11 cellular contexts compared by ENCODE assay signal in genomic region chr17:17766351-17767095, GRCh38.
DNase-seq lines count a peak whose midpoint lies in the region; ATAC-seq and TF ChIP-seq lines count a peak whose summit lies in the region.
"Had no signal": no experiment of that assay in that cellular context is flagged by ENCODE, and none has a peak within 500 bp of the region (broad histone marks: within the 10 kb centered on the region; RNA-seq: fewer than 3 reads in every experiment).

No MANE protein-coding gene starts in this region.

- H3K27ac Mint-ChIP-seq in endothelial cell (ENCODE audit: unreplicated experiment) = peak overlapping the region; percentile 36
- H3K27ac Mint-ChIP-seq in stimulated activated naive CD8-positive, alpha-beta T cell treated with anti-CD3 and anti-CD28 coated beads, Interleukin-15, amount 100 ng/mL, for 72 hours = peak overlapping the region; percentile 90 to 96
- H3K27ac Mint-ChIP-seq: activated naive CD4-positive, alpha-beta T cell treated with anti-CD3 and anti-CD28 coated beads for 36 hours had no signal

- ATAC-seq in HG03103 (IDR thresholded peaks at IDR 0.05; ENCODE audit: low read depth, unreplicated experiment) = peak; percentile 62
- ATAC-seq in stimulated activated naive CD8-positive, alpha-beta T cell treated with anti-CD3 and anti-CD28 coated beads, Interleukin-15, amount 100 ng/mL, for 72 hours = peak; percentile 57
- ATAC-seq in GM19328 (IDR thresholded peaks at IDR 0.05; ENCODE audit: unreplicated experiment) = no peak
- ATAC-seq: A549 had no signal

- no peaks in the 10 kb centered on the region for H3K9me3 Mint-ChIP-seq in endothelial cell (ENCODE audit: unreplicated experiment)
- no peaks in the 10 kb centered on the region for H3K9me3 Mint-ChIP-seq in stimulated activated naive CD8-positive, alpha-beta T cell treated with anti-CD3 and anti-CD28 coated beads, Interleukin-15, amount 100 ng/mL, for 72 hours
- H3K9me3 Mint-ChIP-seq: activated naive CD4-positive, alpha-beta T cell treated with anti-CD3 and anti-CD28 coated beads for 36 hours had no signal

- TF ChIP-seq CTCF in endothelial cell (IDR thresholded peaks at IDR 0.05; ENCODE audit: unreplicated experiment) = no peak

- H3K4me3 Mint-ChIP-seq in endothelial cell (ENCODE audit: unreplicated experiment) = no peak overlapping the region
- H3K4me3 Mint-ChIP-seq in stimulated activated naive CD8-positive, alpha-beta T cell treated with anti-CD3 and anti-CD28 coated beads, Interleukin-15, amount 100 ng/mL, for 72 hours = peak overlapping the region in 1 of 2 donors; percentile 56
- H3K4me3 Mint-ChIP-seq: activated naive CD4-positive, alpha-beta T cell treated with anti-CD3 and anti-CD28 coated beads for 36 hours had no signal

- H3K4me1 Mint-ChIP-seq in endothelial cell (ENCODE audit: unreplicated experiment) = peaks cover 27% of the 10 kb centered on the region
- H3K4me1 Mint-ChIP-seq in stimulated activated naive CD8-positive, alpha-beta T cell treated with anti-CD3 and anti-CD28 coated beads, Interleukin-15, amount 100 ng/mL, for 72 hours = peaks cover 71% of the 10 kb centered on the region

- peak; percentile 58 for DNase-seq in NCI-H82 (lab: John Stamatoyannopoulos, UW)
- no peak for DNase-seq in NCI-H82 treated with DMSO at 0.1 percent for 48 hours (lab: John Stamatoyannopoulos, UW; ENCODE audit: unreplicated experiment)
- no peak for DNase-seq in endothelial cell (ENCODE audit: low spot score)
- no peak for DNase-seq in stimulated activated naive CD8-positive, alpha-beta T cell treated with anti-CD3 and anti-CD28 coated beads, Interleukin-15, amount 100 ng/mL, for 72 hours
- DNase-seq in glomerular visceral epithelial cell (ENCODE audit: extremely low spot score) = no peak
- DNase-seq in SW480 (ENCODE audit: low spot score) = no peak
- DNase-seq: activated naive CD4-positive, alpha-beta T cell treated with anti-CD3 and anti-CD28 coated beads for 36 hours; GOT3 had no signal

- H3K27me3 Mint-ChIP-seq in endothelial cell (ENCODE audit: unreplicated experiment) = peaks cover 8% of the 10 kb centered on the region
- H3K27me3 Mint-ChIP-seq in stimulated activated naive CD8-positive, alpha-beta T cell treated with anti-CD3 and anti-CD28 coated beads, Interleukin-15, amount 100 ng/mL, for 72 hours = no peaks in the 10 kb centered on the region

- no peaks in the 10 kb centered on the region for H3K36me3 Mint-ChIP-seq in endothelial cell (ENCODE audit: low read depth, unreplicated experiment)
